Comparison of ENCODE assay signal across 8 cellular contexts in genomic region chr4:41990383-41991111, GRCh38.
DNase-seq lines count a peak whose midpoint lies in the region; ATAC-seq lines count a peak whose summit lies in the region.

TSS of gene SLC30A9 (plus strand) at chr4:41990530. CDS start at chr4:41990652, 122 bp downstream.

- peak; percentile 99 for ATAC-seq in GM19035 (IDR thresholded peaks at IDR 0.05; ENCODE audit: unreplicated experiment)
- peak; percentile 99 for ATAC-seq in HG03354 (IDR thresholded peaks at IDR 0.05; ENCODE audit: poor library complexity, severe bottlenecking, unreplicated experiment)

- DNase-seq in AML-193 (lab: John Stamatoyannopoulos, UW) (peak; percentile 83 to 93), NCI-H446 (lab: John Stamatoyannopoulos, UW) (peak; percentile 71 to 92), cerebellar cortex (ENCODE audit: low spot score) (peak; percentile 98), islet precursor cell (peak; percentile 97)
- peak; percentile 85 for DNase-seq in activated CD4-positive, CD25-positive, alpha-beta regulatory T cell treated with anti-CD3 and anti-CD28 coated beads, Interleukin-2, amount 50 U/mL, for 16 hours (ENCODE audit: low read depth, low spot score)
- peak; percentile 83 to 87 (median 86) for DNase-seq in stimulated activated CD4-positive, alpha-beta T cell treated with anti-CD3 and anti-CD28 coated beads, Interleukin-12 subunit alpha, Interleukin-12 subunit beta, amount 100 ng/mL, for 48 hours (ENCODE audit: low read depth in 2 of 3, low spot score in 1 of 3)

Comparison
In these comparisons a context has a peak if more than half of its experiments do, and no peak if none do; other contexts are left out.
1. Peak in every context shown above with its lines: DNase-seq and ATAC-seq.